Comparison of ENCODE assay signal across 8 cellular contexts in the genomic region with DNA sequence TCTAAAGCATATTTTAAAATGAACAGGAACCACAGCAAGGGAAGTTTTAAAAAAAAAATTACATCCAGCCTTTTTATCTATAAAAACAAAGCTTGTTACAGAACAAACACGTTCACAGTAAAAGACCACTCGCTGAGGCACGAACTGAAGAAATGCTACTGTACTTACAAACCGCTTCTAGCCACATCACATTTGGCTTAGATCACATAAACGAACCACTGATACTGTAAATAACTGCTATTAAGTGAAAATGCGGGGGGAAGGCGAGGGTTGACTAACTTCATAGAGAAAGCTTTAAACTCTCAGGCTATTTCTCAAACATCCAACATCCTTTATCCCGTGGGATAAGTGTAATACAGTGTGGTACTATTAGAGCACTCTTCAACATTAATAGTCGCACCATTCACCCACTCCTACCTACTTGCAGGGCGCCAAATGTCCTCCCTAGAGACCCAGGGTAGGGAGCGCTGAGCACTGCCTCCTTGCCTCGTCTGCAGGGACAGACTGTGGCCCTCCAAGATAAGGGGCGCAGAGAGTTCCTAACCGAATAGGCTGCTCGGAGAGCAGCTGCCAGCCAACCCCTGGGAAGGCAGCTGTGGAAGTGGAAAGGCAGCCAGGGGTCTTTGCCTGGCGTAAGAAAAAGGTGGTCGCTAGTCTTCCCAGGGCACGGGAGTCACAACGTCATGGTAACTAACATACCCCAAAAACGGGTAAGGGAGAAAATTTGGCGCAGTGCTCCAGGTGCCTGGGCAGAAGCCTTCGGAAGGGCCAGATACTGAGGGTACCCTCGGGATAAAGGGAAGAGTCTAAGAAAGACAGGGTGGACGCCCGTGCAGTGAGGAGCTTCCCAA. TPM values are rescaled to one million over a fixed set of nuclear protein-coding genes. Genes with fewer than 3 reads are reported as not detected.
DNase-seq lines count a peak whose midpoint lies in the region; ATAC-seq and TF ChIP-seq lines count a peak whose summit lies in the region.

No MANE protein-coding gene starts in this region.

- CTCF ChIA-PET in CD4-positive, alpha-beta T cell (lab: Charles Lee), result interaction anchor here (0.6 to 3.6 kb wide), 5 partner anchors 8 to 82 kb away, joined by 3 to 17 read pairs (median 4); no protein-coding TSS in a partner anchor
- CTCF ChIA-PET in T-cell (lab: Charles Lee), result interaction anchor here (0.7 to 4.7 kb wide), 9 partner anchors 9 to 697 kb away, joined by 3 to 28 read pairs (median 3); a partner anchor contains a TSS

- no peaks in the 10 kb centered on the region for H3K27me3 ChIP-seq in CD4-positive, alpha-beta T cell (ENCODE audit: control insufficient read depth, insufficient read depth, low read length)

- peak; percentile 24 for ATAC-seq in CD4-positive, alpha-beta T cell (ENCODE audit: poor library complexity)
- ATAC-seq in GM19397 (IDR thresholded peaks at IDR 0.05; ENCODE audit: unreplicated experiment) (peak; percentile 2), HG03565 (IDR thresholded peaks at IDR 0.05; ENCODE audit: unreplicated experiment) (peak; percentile 1), T-cell (replicated peaks in 1 of 4) (peak; percentile 10 to 31 (median 22)), left lobe of liver (peak; percentile 11)
- ATAC-seq in stimulated activated naive B cell treated with anti-CD40 and anti-IgM and Interleukin-4, amounts not matched to agents 10 μg/mL and 1 μg/mL and 100 μg/mL, for 72 hours (replicated peaks), result peak; percentile 19 to 38

- TF ChIP-seq CTCF in CD4-positive, alpha-beta T cell (IDR thresholded peaks at IDR 0.05), result no peak

- H3K27ac Mint-ChIP-seq in CD4-positive, alpha-beta T cell, result peak overlapping the region; percentile 95
- H3K27ac Mint-ChIP-seq in T-cell, result peak overlapping the region; percentile 95 to 97
- H3K27ac Mint-ChIP-seq in stimulated activated naive B cell treated with anti-CD40 and anti-IgM and Interleukin-4, amounts not matched to agents 10 μg/mL and 1 μg/mL and 100 μg/mL, for 72 hours, result peak overlapping the region; percentile 81

- no peaks in the 10 kb centered on the region for H3K9me3 ChIP-seq in CD4-positive, alpha-beta T cell (ENCODE audit: control insufficient read depth, low read length)

- H3K27ac ChIP-seq in CD4-positive, alpha-beta T cell (ENCODE audit: low read depth, low read length), result peak overlapping the region; percentile 71

- H3K4me3 Mint-ChIP-seq in CD4-positive, alpha-beta T cell, result peak overlapping the region; percentile 94
- H3K4me3 Mint-ChIP-seq in T-cell, result peak overlapping the region; percentile 91 to 99 (median 98)
- peak overlapping the region; percentile 91 to 94 for H3K4me3 Mint-ChIP-seq in stimulated activated naive B cell treated with anti-CD40 and anti-IgM and Interleukin-4, amounts not matched to agents 10 μg/mL and 1 μg/mL and 100 μg/mL, for 72 hours

- H3K36me3 Mint-ChIP-seq in CD4-positive, alpha-beta T cell (ENCODE audit: low read depth), result peaks cover 27% of the 10 kb centered on the region
- H3K36me3 Mint-ChIP-seq in T-cell, result peaks cover 15% of the 10 kb centered on the region
- H3K36me3 Mint-ChIP-seq in stimulated activated naive B cell treated with anti-CD40 and anti-IgM and Interleukin-4, amounts not matched to agents 10 μg/mL and 1 μg/mL and 100 μg/mL, for 72 hours, result peaks cover 2 to 4% of the 10 kb centered on the region in 2 donors

- no peaks in the 10 kb centered on the region for H3K27me3 Mint-ChIP-seq in CD4-positive, alpha-beta T cell
- H3K27me3 Mint-ChIP-seq in T-cell, result no peaks in the 10 kb centered on the region
- no peaks in the 10 kb centered on the region for H3K27me3 Mint-ChIP-seq in stimulated activated naive B cell treated with anti-CD40 and anti-IgM and Interleukin-4, amounts not matched to agents 10 μg/mL and 1 μg/mL and 100 μg/mL, for 72 hours

- peaks cover 70% of the 10 kb centered on the region for H3K4me1 Mint-ChIP-seq in CD4-positive, alpha-beta T cell (ENCODE audit: low read depth)
- peaks cover 57 to 72% (median 61%) of the 10 kb centered on the region in 3 donors for H3K4me1 Mint-ChIP-seq in T-cell
- peaks cover 16 to 35% of the 10 kb centered on the region in 2 donors for H3K4me1 Mint-ChIP-seq in stimulated activated naive B cell treated with anti-CD40 and anti-IgM and Interleukin-4, amounts not matched to agents 10 μg/mL and 1 μg/mL and 100 μg/mL, for 72 hours

- DNase-seq in CD4-positive, alpha-beta T cell, result peak in 4 of 10 experiments; percentile 6 to 45 (median 21)
- DNase-seq in T-cell (peak in 11 of 34 experiments; percentile 9 to 34 (median 24)), cerebellar cortex (ENCODE audit: low spot score) (peak; percentile 41), left lobe of liver (ENCODE audit: low spot score) (no peak), NK-92 (lab: John Stamatoyannopoulos, UW; ENCODE audit: unreplicated experiment) (no peak)
- no peak for DNase-seq in stimulated activated naive B cell treated with anti-CD40 and anti-IgM and Interleukin-4, amounts not matched to agents 10 μg/mL and 1 μg/mL and 100 μg/mL, for 72 hours

- H3K9me3 Mint-ChIP-seq in CD4-positive, alpha-beta T cell, result no peaks in the 10 kb centered on the region
- H3K9me3 Mint-ChIP-seq in T-cell, result no peaks in the 10 kb centered on the region
- H3K9me3 Mint-ChIP-seq in stimulated activated naive B cell treated with anti-CD40 and anti-IgM and Interleukin-4, amounts not matched to agents 10 μg/mL and 1 μg/mL and 100 μg/mL, for 72 hours, result peaks cover 0 to 4% of the 10 kb centered on the region in 2 donors

- intact Hi-C loops in CD4-positive, alpha-beta T cell (cut with DNase I, micrococcal nuclease), result loop anchor here (2.0 to 5.0 kb wide), 3 partner anchors 23 to 239 kb away; a partner anchor contains a TSS

- POLR2A ChIA-PET in CD4-positive, alpha-beta T cell (lab: Charles Lee), result interaction anchor here (0.8 to 3.4 kb wide), 12 partner anchors 7 to 196 kb away, joined by 3 to 35 read pairs (median 4); no protein-coding TSS in a partner anchor
- POLR2A ChIA-PET in T-cell (lab: Charles Lee), result interaction anchor here in 1 of 2 donors (0.6 to 0.8 kb wide), 3 partner anchors 11 to 94 kb away, joined by 5 to 11 read pairs (median 6); no protein-coding TSS in a partner anchor

RNA-seq across cellular contexts. Expression of a gene that starts 0.8 kb away (rescaled TPM):
- 1 to 10 TPM; 8.3 to 9.0 TPM for total RNA-seq in CD4-positive, alpha-beta T cell
- total RNA-seq in T-cell (10 to 100 TPM; 12.4 to 25.2 (median 17.8) TPM), left lobe of liver (9.3 TPM)
